40 cellular contexts compared by ENCODE assay signal in the genomic region with DNA sequence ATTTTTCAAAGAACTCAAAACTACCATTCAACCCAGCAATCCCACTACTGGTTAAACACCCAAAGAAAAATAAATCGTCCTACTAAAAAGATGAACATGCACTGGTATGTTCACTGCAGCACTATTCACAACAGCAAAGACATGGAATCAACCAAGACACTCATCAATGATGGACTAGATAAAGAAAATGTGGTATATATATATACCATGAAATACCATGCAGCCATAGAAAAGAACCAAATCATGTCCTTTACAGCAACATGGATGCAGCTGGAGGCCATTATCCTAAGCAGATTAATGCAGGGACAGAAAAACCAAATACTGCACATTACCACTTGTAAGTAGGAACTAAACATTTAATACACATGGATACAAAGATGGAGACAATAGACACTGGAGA.
"Had no signal": no experiment of that assay in that cellular context is flagged by ENCODE, and none has a peak within 500 bp of the region (broad histone marks: within the 10 kb centered on the region; RNA-seq: fewer than 3 reads in every experiment).

No MANE protein-coding gene starts in this region.

- H3K9me3 ChIP-seq: adrenal gland, ascending aorta, body of pancreas, breast epithelium had no signal

- H3K4me1 ChIP-seq: adrenal gland, ascending aorta, body of pancreas, breast epithelium had no signal

- H3K36me3 Mint-ChIP-seq: brain had no signal

- H3K4me3 ChIP-seq: adrenal gland, ascending aorta, body of pancreas, breast epithelium, cardiac muscle cell had no signal

- H3K36me3 ChIP-seq: adrenal gland, ascending aorta, brain microvascular endothelial cell, breast epithelium, cardiac muscle cell had no signal

- DNase-seq: activated effector memory CD4-positive, alpha-beta T cell treated with anti-CD3 and anti-CD28 coated beads, Interleukin-2, amount 50 U/mL, for 16 hours; activated effector memory CD4-positive, alpha-beta T cell treated with Interleukin-2 at 50 U/mL for 16 hours; activated gamma-delta T cell; activated gamma-delta T cell treated with Interleukin-2 at 50 U/mL for 16 hours; activated naive CD4-positive, alpha-beta T cell; activated naive CD4-positive, alpha-beta T cell treated with anti-CD3 and anti-CD28 coated beads for 36 hours; activated naive CD4-positive, alpha-beta T cell treated with anti-CD3 and anti-CD28 coated beads, Interleukin-2, amount 10 ng/mL, durations not matched to agents 7 days and 5 days; activated naive CD4-positive, alpha-beta T cell treated with anti-CD3 and anti-CD28 coated beads, Interleukin-2, amount 50 U/mL, for 16 hours; activated naive CD4-positive, alpha-beta T cell treated with Interleukin-2 at 50 U/mL for 16 hours; activated naive CD8-positive, alpha-beta T cell treated with anti-CD3 and anti-CD28 coated beads for 36 hours; activated naive CD8-positive, alpha-beta T cell treated with anti-CD3 and anti-CD28 coated beads, Interleukin-2, amount 10 ng/mL, durations not matched to agents 7 days and 5 days; activated naive CD8-positive, alpha-beta T cell treated with anti-CD3 and anti-CD28 coated beads, Interleukin-2, amount 50 U/mL, for 24 hours; activated T-cell treated with anti-CD3 and anti-CD28 coated beads, Interleukin-2, amount 50 U/mL, for 1 hour; activated T-cell treated with anti-CD3 and anti-CD28 coated beads, Interleukin-2, amount 50 U/mL, for 24 hours; activated T-cell treated with anti-CD3 and anti-CD28 coated beads, Interleukin-2, amount 50 U/mL, for 4 hours; activated T-cell treated with anti-CD3 and anti-CD28 coated beads, Interleukin-2, amount 50 U/mL, for 48 hours; activated T-cell treated with anti-CD3 and anti-CD28 coated beads, Interleukin-2, amount 50 U/mL, for 72 hours; adrenal gland; amniotic stem cell; amygdala; anterior cingulate cortex; aorta; body of pancreas; brain microvascular endothelial cell; caudate nucleus; central memory CD4-positive, alpha-beta T cell; cerebellar nuclear complex had no signal

- H3K27me3 Mint-ChIP-seq: activated naive CD4-positive, alpha-beta T cell treated with anti-CD3 and anti-CD28 coated beads, Interleukin-2, amount 10 ng/mL, durations not matched to agents 7 days and 5 days; activated naive CD4-positive, alpha-beta T cell treated with anti-CD3 and anti-CD28 coated beads, Interleukin-2, amount 50 U/mL, for 24 hours; activated naive CD8-positive, alpha-beta T cell; activated naive CD8-positive, alpha-beta T cell treated with anti-CD3 and anti-CD28 coated beads for 36 hours; activated naive CD8-positive, alpha-beta T cell treated with anti-CD3 and anti-CD28 coated beads, Interleukin-2, amount 10 ng/mL, durations not matched to agents 7 days and 5 days; activated naive CD8-positive, alpha-beta T cell treated with anti-CD3 and anti-CD28 coated beads, Interleukin-2, amount 50 U/mL, for 24 hours; activated T-cell treated with anti-CD3 and anti-CD28 coated beads, Interleukin-2, amount 50 U/mL, for 24 hours; activated T-helper 17 cell treated with anti-CD3 and anti-CD28 coated beads, Interleukin-2, amount 50 U/mL, for 72 hours; central memory CD8-positive, alpha-beta T cell had no signal

- H3K27ac ChIP-seq: adrenal gland, ascending aorta, body of pancreas, brain microvascular endothelial cell, breast epithelium, cardiac muscle cell had no signal

- H3K9me3 Mint-ChIP-seq: activated naive CD4-positive, alpha-beta T cell treated with anti-CD3 and anti-CD28 coated beads for 36 hours; activated naive CD4-positive, alpha-beta T cell treated with anti-CD3 and anti-CD28 coated beads, Interleukin-2, amount 10 ng/mL, durations not matched to agents 7 days and 5 days; activated naive CD4-positive, alpha-beta T cell treated with anti-CD3 and anti-CD28 coated beads, Interleukin-2, amount 50 U/mL, for 24 hours; activated naive CD4-positive, alpha-beta T cell treated with anti-CD3 and anti-CD28 coated beads, Interleukin-2, amount 50 U/mL, for 72 hours; activated naive CD8-positive, alpha-beta T cell treated with anti-CD3 and anti-CD28 coated beads for 36 hours; activated naive CD8-positive, alpha-beta T cell treated with anti-CD3 and anti-CD28 coated beads, Interleukin-2, amount 10 ng/mL, durations not matched to agents 7 days and 5 days; activated naive CD8-positive, alpha-beta T cell treated with anti-CD3 and anti-CD28 coated beads, Interleukin-2, amount 50 U/mL, for 24 hours; activated T-cell treated with anti-CD3 and anti-CD28 coated beads, Interleukin-2, amount 50 U/mL, for 24 hours; activated T-cell treated with anti-CD3 and anti-CD28 coated beads, Interleukin-2, amount 50 U/mL, for 4 hours; activated T-cell treated with anti-CD3 and anti-CD28 coated beads, Interleukin-2, amount 50 U/mL, for 72 hours; activated T-helper 1 cell treated with anti-CD3 and anti-CD28 coated beads, Interleukin-12 subunit alpha, Interleukin-12 subunit beta, Interleukin-2, Interleukin-4 antibody, amounts not matched to agents 30 ng/mL and 10 ng/mL and 1 ng/mL, durations not matched to agents 14 hours and 24 hours and 36 hours; activated T-helper 17 cell treated with anti-CD3 and anti-CD28 coated beads, Interleukin-2, amount 50 U/mL, for 72 hours; activated T-helper 2 cell treated with anti-CD3 and anti-CD28 coated beads, Interferon-gamma antibody, Interleukin-2, Interleukin-4, amounts not matched to agents 10 μg/mL and 5 μg/mL and 100 μg/mL, durations not matched to agents 14 hours and 24 hours and 36 hours; central memory CD8-positive, alpha-beta T cell had no signal

- H3K27ac Mint-ChIP-seq: activated naive CD4-positive, alpha-beta T cell treated with anti-CD3 and anti-CD28 coated beads for 36 hours; activated naive CD4-positive, alpha-beta T cell treated with anti-CD3 and anti-CD28 coated beads, Interleukin-2, amount 10 ng/mL, durations not matched to agents 7 days and 5 days; activated naive CD4-positive, alpha-beta T cell treated with anti-CD3 and anti-CD28 coated beads, Interleukin-2, amount 50 U/mL, for 24 hours; activated naive CD4-positive, alpha-beta T cell treated with anti-CD3 and anti-CD28 coated beads, Interleukin-2, amount 50 U/mL, for 72 hours; activated naive CD8-positive, alpha-beta T cell; activated naive CD8-positive, alpha-beta T cell treated with anti-CD3 and anti-CD28 coated beads for 36 hours; activated naive CD8-positive, alpha-beta T cell treated with anti-CD3 and anti-CD28 coated beads, Interleukin-2, amount 10 ng/mL, durations not matched to agents 7 days and 5 days; activated naive CD8-positive, alpha-beta T cell treated with anti-CD3 and anti-CD28 coated beads, Interleukin-2, amount 50 U/mL, for 24 hours; activated T-cell treated with anti-CD3 and anti-CD28 coated beads, Interleukin-2, amount 50 U/mL, for 24 hours; activated T-cell treated with anti-CD3 and anti-CD28 coated beads, Interleukin-2, amount 50 U/mL, for 72 hours; activated T-helper 1 cell treated with anti-CD3 and anti-CD28 coated beads, Interleukin-12 subunit alpha, Interleukin-12 subunit beta, Interleukin-2, Interleukin-4 antibody, amounts not matched to agents 30 ng/mL and 10 ng/mL and 1 ng/mL, durations not matched to agents 14 hours and 24 hours and 36 hours; activated T-helper 17 cell treated with anti-CD3 and anti-CD28 coated beads, Interleukin-2, amount 50 U/mL, for 72 hours; activated T-helper 2 cell treated with anti-CD3 and anti-CD28 coated beads, Interferon-gamma antibody, Interleukin-2, Interleukin-4, amounts not matched to agents 10 μg/mL and 5 μg/mL and 100 μg/mL, durations not matched to agents 14 hours and 24 hours and 36 hours had no signal

- ATAC-seq: activated naive CD4-positive, alpha-beta T cell treated with anti-CD3 and anti-CD28 coated beads, Interleukin-2, amount 50 U/mL, for 72 hours; activated naive CD8-positive, alpha-beta T cell treated with anti-CD3 and anti-CD28 coated beads, Interleukin-2, amount 50 U/mL, for 24 hours; activated T-cell treated with anti-CD3 and anti-CD28 coated beads, Interleukin-2, amount 50 U/mL, for 4 hours; activated T-cell treated with anti-CD3 and anti-CD28 coated beads, Interleukin-2, amount 50 U/mL, for 72 hours; activated T-helper 17 cell treated with anti-CD3 and anti-CD28 coated beads, Interleukin-2, amount 50 U/mL, for 72 hours; body of pancreas had no signal

- H3K4me3 Mint-ChIP-seq: activated naive CD4-positive, alpha-beta T cell treated with anti-CD3 and anti-CD28 coated beads for 36 hours; activated naive CD4-positive, alpha-beta T cell treated with anti-CD3 and anti-CD28 coated beads, Interleukin-2, amount 10 ng/mL, durations not matched to agents 7 days and 5 days; activated naive CD4-positive, alpha-beta T cell treated with anti-CD3 and anti-CD28 coated beads, Interleukin-2, amount 50 U/mL, for 24 hours; activated naive CD8-positive, alpha-beta T cell; activated naive CD8-positive, alpha-beta T cell treated with anti-CD3 and anti-CD28 coated beads for 36 hours; activated naive CD8-positive, alpha-beta T cell treated with anti-CD3 and anti-CD28 coated beads, Interleukin-2, amount 10 ng/mL, durations not matched to agents 7 days and 5 days; activated naive CD8-positive, alpha-beta T cell treated with anti-CD3 and anti-CD28 coated beads, Interleukin-2, amount 50 U/mL, for 24 hours; activated T-cell treated with anti-CD3 and anti-CD28 coated beads, Interleukin-2, amount 50 U/mL, for 24 hours; activated T-cell treated with anti-CD3 and anti-CD28 coated beads, Interleukin-2, amount 50 U/mL, for 4 hours; activated T-cell treated with anti-CD3 and anti-CD28 coated beads, Interleukin-2, amount 50 U/mL, for 72 hours; activated T-helper 1 cell treated with anti-CD3 and anti-CD28 coated beads, Interleukin-12 subunit alpha, Interleukin-12 subunit beta, Interleukin-2, Interleukin-4 antibody, amounts not matched to agents 30 ng/mL and 10 ng/mL and 1 ng/mL, durations not matched to agents 14 hours and 24 hours and 36 hours; activated T-helper 17 cell treated with anti-CD3 and anti-CD28 coated beads, Interleukin-2, amount 50 U/mL, for 72 hours; central memory CD8-positive, alpha-beta T cell had no signal

- FAIRE-seq: astrocyte, bronchial epithelial cell had no signal

- H3K27me3 ChIP-seq: adrenal gland, ascending aorta, body of pancreas, brain microvascular endothelial cell, breast epithelium, cardiac muscle cell had no signal
